26 cellular contexts compared by ENCODE assay signal in the genomic region with DNA sequence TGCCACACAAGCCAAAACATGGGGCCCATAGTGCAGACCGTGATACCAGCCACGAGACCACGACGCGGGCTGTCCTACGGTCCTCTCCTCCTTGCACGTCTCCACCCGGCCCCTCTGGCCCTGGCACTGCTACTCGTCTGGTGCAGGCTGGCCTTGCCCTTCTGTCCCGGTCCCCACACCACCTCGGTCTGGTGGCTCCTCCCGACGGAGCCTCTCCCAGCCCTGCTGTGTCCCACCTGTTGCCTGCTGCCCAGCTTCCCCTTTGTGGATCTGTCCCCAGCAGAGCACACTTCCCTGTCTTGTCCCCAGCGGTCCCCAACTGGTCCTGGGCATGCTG.
"Had no signal": no experiment of that assay in that cellular context is flagged by ENCODE, and none has a peak within 500 bp of the region (broad histone marks: within the 10 kb centered on the region; RNA-seq: fewer than 3 reads in every experiment).

No MANE protein-coding gene starts in this region.

- H3K4me1 ChIP-seq: pancreas, prostate gland, right lobe of liver, tibial nerve, uterus had no signal

- H3K4me1 Mint-ChIP-seq: immature natural killer cell; natural killer cell; stimulated activated naive CD8-positive, alpha-beta T cell treated with anti-CD3 and anti-CD28 coated beads, Interleukin-15, amount 100 ng/mL, for 72 hours had no signal

- H3K27ac ChIP-seq: pancreas, prostate gland, right lobe of liver, tibial nerve, uterus had no signal

- H3K4me3 Mint-ChIP-seq: immature natural killer cell; mesothelial cell of epicardium; naive B cell; natural killer cell; nephron progenitor cell; stimulated activated memory B cell treated with anti-CD40 and anti-IgM and Interleukin-4, amounts not matched to agents 10 μg/mL and 1 μg/mL and 100 μg/mL, for 72 hours; stimulated activated naive CD8-positive, alpha-beta T cell treated with anti-CD3 and anti-CD28 coated beads, Interleukin-15, amount 100 ng/mL, for 72 hours; type B pancreatic cell had no signal

- H3K9me3 Mint-ChIP-seq: immature natural killer cell; mesothelial cell of epicardium; naive B cell; natural killer cell; nephron progenitor cell; stimulated activated memory B cell treated with anti-CD40 and anti-IgM and Interleukin-4, amounts not matched to agents 10 μg/mL and 1 μg/mL and 100 μg/mL, for 72 hours; stimulated activated naive CD8-positive, alpha-beta T cell treated with anti-CD3 and anti-CD28 coated beads, Interleukin-15, amount 100 ng/mL, for 72 hours; type B pancreatic cell had no signal

- H3K4me3 ChIP-seq: lung, pancreas, prostate gland, right lobe of liver, smooth muscle cell, tibial nerve, uterus had no signal

- H3K4me2 ChIP-seq: smooth muscle cell had no signal

- DNase-seq: hypothalamus; immature natural killer cell; mesendoderm; naive B cell; natural killer cell; nephron progenitor cell; nucleus accumbens; retina; stimulated activated CD4-positive, alpha-beta T cell treated with anti-CD3 and anti-CD28 coated beads, Interleukin-1b, Interleukin-23, amount 100 ng/mL, for 48 hours; stimulated activated CD4-positive, alpha-beta T cell treated with anti-CD3 and anti-CD28 coated beads, Interleukin-2, amount 100 ng/mL, for 48 hours; stimulated activated CD4-positive, alpha-beta T cell treated with anti-CD3 and anti-CD28 coated beads, Interleukin-4, amount 100 ng/mL, for 4 hours; stimulated activated CD8-positive, alpha-beta memory T cell treated with anti-CD3 and anti-CD28 coated beads, Interleukin-4, amount 100 ng/mL, for 48 hours; stimulated activated naive CD4-positive, alpha-beta T cell treated with Interleukin-2 at 50 U/mL for 16 hours; stimulated activated naive CD8-positive, alpha-beta T cell treated with anti-CD3 and anti-CD28 coated beads, Interleukin-15, amount 100 ng/mL, for 72 hours; substantia nigra; uterus had no signal

- H3K36me3 Mint-ChIP-seq: immature natural killer cell; mesothelial cell of epicardium; naive B cell; natural killer cell; stimulated activated memory B cell treated with anti-CD40 and anti-IgM and Interleukin-4, amounts not matched to agents 10 μg/mL and 1 μg/mL and 100 μg/mL, for 72 hours; type B pancreatic cell had no signal

- H3K9me3 ChIP-seq: pancreas, prostate gland, right lobe of liver, tibial nerve, uterus had no signal

- H3K27me3 ChIP-seq: pancreas, right lobe of liver, tibial nerve, uterus had no signal

- H3K36me3 ChIP-seq: pancreas, prostate gland, right lobe of liver, uterus had no signal

- ATAC-seq: left lobe of liver; natural killer cell; pancreas; right lobe of liver; stimulated activated memory B cell treated with anti-CD40 and anti-IgM and Interleukin-4, amounts not matched to agents 10 μg/mL and 1 μg/mL and 100 μg/mL, for 72 hours; stimulated activated naive CD8-positive, alpha-beta T cell treated with anti-CD3 and anti-CD28 coated beads, Interleukin-15, amount 100 ng/mL, for 72 hours had no signal

- H3K27ac Mint-ChIP-seq: mesothelial cell of epicardium; natural killer cell; nephron progenitor cell; stimulated activated memory B cell treated with anti-CD40 and anti-IgM and Interleukin-4, amounts not matched to agents 10 μg/mL and 1 μg/mL and 100 μg/mL, for 72 hours; stimulated activated naive CD8-positive, alpha-beta T cell treated with anti-CD3 and anti-CD28 coated beads, Interleukin-15, amount 100 ng/mL, for 72 hours; type B pancreatic cell had no signal

- H3K27me3 Mint-ChIP-seq: stimulated activated naive CD8-positive, alpha-beta T cell treated with anti-CD3 and anti-CD28 coated beads, Interleukin-15, amount 100 ng/mL, for 72 hours; type B pancreatic cell had no signal
